ENCODE assay signal across 15 cellular contexts in genomic region chr6:160069459-160069858, GRCh38. TPM values are rescaled to one million over a fixed set of nuclear protein-coding genes. Genes with fewer than 3 reads are reported as not detected.
DNase-seq lines count a peak whose midpoint lies in the region; ATAC-seq, FAIRE-seq and TF ChIP-seq lines count a peak whose summit lies in the region.
"Had no signal": no experiment of that assay in that cellular context is flagged by ENCODE, and none has a peak within 500 bp of the region (broad histone marks: within the 10 kb centered on the region; RNA-seq: fewer than 3 reads in every experiment).

No MANE protein-coding gene starts in this region.

- peaks cover 61 to 71% of the 10 kb centered on the region in 2 donors for H3K36me3 ChIP-seq in kidney (ENCODE audit: control insufficient read depth in 1 of 2, insufficient read depth in 2 of 2, low read length in 2 of 2)
- H3K36me3 ChIP-seq in hepatocyte (replicated peaks; ENCODE audit: insufficient read depth, low read depth) = peaks cover 3% of the 10 kb centered on the region

- H3K4me1 ChIP-seq in kidney (ENCODE audit: control insufficient read depth in 1 of 2, insufficient read depth in 1 of 2, low read depth in 1 of 2, low read length in 2 of 2) (no peaks in the 10 kb centered on the region), hepatocyte (ENCODE audit: insufficient read depth) (no peaks in the 10 kb centered on the region)

- peaks cover 53% of the 10 kb centered on the region for H3K4me1 Mint-ChIP-seq in activated T-helper 1 cell treated with anti-CD3 and anti-CD28 coated beads, Interleukin-12 subunit alpha, Interleukin-12 subunit beta, Interleukin-2, Interleukin-4 antibody, amounts not matched to agents 30 ng/mL and 10 ng/mL and 1 ng/mL, durations not matched to agents 14 hours and 24 hours and 36 hours (ENCODE audit: low read depth)

- intact Hi-C loops in activated T-helper 1 cell treated with anti-CD3 and anti-CD28 coated beads, Interleukin-12 subunit alpha, Interleukin-12 subunit beta, Interleukin-2, Interleukin-4 antibody, amounts not matched to agents 30 ng/mL and 10 ng/mL and 1 ng/mL, durations not matched to agents 14 hours and 24 hours and 36 hours (cut with micrococcal nuclease) = no loop called here
- intact Hi-C loops in kidney (cut with DNase I) = no loop called here

- H3K4me3 ChIP-seq in kidney (ENCODE audit: low read length in 2 of 2) = no peak overlapping the region
- no peak overlapping the region for H3K4me3 ChIP-seq in hepatocyte
- H3K4me3 ChIP-seq: dorsolateral prefrontal cortex, SK-N-MC had no signal

- H3K4me2 ChIP-seq in hepatocyte = no peak overlapping the region

- H4K20me1 ChIP-seq in hepatocyte (ENCODE audit: insufficient read depth, poor library complexity, severe bottlenecking) = no peaks in the 10 kb centered on the region

- H2AFZ ChIP-seq in hepatocyte = no peak overlapping the region

- ATAC-seq in GM18511 (IDR thresholded peaks at IDR 0.05; ENCODE audit: unreplicated experiment) = peak; percentile 26
- ATAC-seq in GM19397 (IDR thresholded peaks at IDR 0.05; ENCODE audit: unreplicated experiment) = peak; percentile 13
- peak; percentile 12 for ATAC-seq in HG02943 (IDR thresholded peaks at IDR 0.05; ENCODE audit: low read depth, unreplicated experiment)
- ATAC-seq: left lobe of liver had no signal

- no peak for FAIRE-seq in kidney (lab: Jason Lieb, UNC)
- FAIRE-seq: frontal cortex had no signal

- H3K9me3 ChIP-seq in kidney (ENCODE audit: control insufficient read depth in 1 of 2, low read length in 2 of 2) = no peaks in the 10 kb centered on the region
- H3K9me3 ChIP-seq in hepatocyte (ENCODE audit: low read depth) = no peaks in the 10 kb centered on the region

- no peaks in the 10 kb centered on the region for H3K9me2 ChIP-seq in hepatocyte (replicated peaks; ENCODE audit: insufficient read depth)

- no peaks in the 10 kb centered on the region for H3K27me3 Mint-ChIP-seq in activated T-helper 1 cell treated with anti-CD3 and anti-CD28 coated beads, Interleukin-12 subunit alpha, Interleukin-12 subunit beta, Interleukin-2, Interleukin-4 antibody, amounts not matched to agents 30 ng/mL and 10 ng/mL and 1 ng/mL, durations not matched to agents 14 hours and 24 hours and 36 hours (ENCODE audit: insufficient read depth)

- H3K27ac Mint-ChIP-seq in activated T-helper 1 cell treated with anti-CD3 and anti-CD28 coated beads, Interleukin-12 subunit alpha, Interleukin-12 subunit beta, Interleukin-2, Interleukin-4 antibody, amounts not matched to agents 30 ng/mL and 10 ng/mL and 1 ng/mL, durations not matched to agents 14 hours and 24 hours and 36 hours = peak overlapping the region; percentile 40
- H3K27ac Mint-ChIP-seq: H9 had no signal

- no peaks in the 10 kb centered on the region for H3K9me3 Mint-ChIP-seq in activated T-helper 1 cell treated with anti-CD3 and anti-CD28 coated beads, Interleukin-12 subunit alpha, Interleukin-12 subunit beta, Interleukin-2, Interleukin-4 antibody, amounts not matched to agents 30 ng/mL and 10 ng/mL and 1 ng/mL, durations not matched to agents 14 hours and 24 hours and 36 hours
- H3K9me3 Mint-ChIP-seq: H9 had no signal

- no peaks in the 10 kb centered on the region for H3K79me2 ChIP-seq in hepatocyte

- TF ChIP-seq CTCF in kidney (IDR thresholded peaks at IDR 0.05; ENCODE audit: borderline replicate concordance, extremely low read depth, insufficient read depth) (no peak), hepatocyte (IDR thresholded peaks at IDR 0.05; ENCODE audit: poor library complexity) (no peak)

- no peak overlapping the region for H3K9ac ChIP-seq in kidney (ENCODE audit: low read length in 2 of 2)

- 94% methylated on average over 7 of the region's 7 CpGs for WGBS in hepatocyte (ENCODE audit: low lambda C conversion rate, missing lambda C conversion rate)

- H3K27ac ChIP-seq in kidney (ENCODE audit: low read depth in 2 of 2, low read length in 2 of 2) = no peak overlapping the region
- no peak overlapping the region for H3K27ac ChIP-seq in hepatocyte
- H3K27ac ChIP-seq: dorsolateral prefrontal cortex, SK-N-MC had no signal

- H3K4me3 Mint-ChIP-seq in activated T-helper 1 cell treated with anti-CD3 and anti-CD28 coated beads, Interleukin-12 subunit alpha, Interleukin-12 subunit beta, Interleukin-2, Interleukin-4 antibody, amounts not matched to agents 30 ng/mL and 10 ng/mL and 1 ng/mL, durations not matched to agents 14 hours and 24 hours and 36 hours = peak overlapping the region; percentile 38
- H3K4me3 Mint-ChIP-seq: H9 had no signal

- no peaks in the 10 kb centered on the region for H3K27me3 ChIP-seq in hepatocyte
- H3K27me3 ChIP-seq: dorsolateral prefrontal cortex had no signal

- H3K36me3 Mint-ChIP-seq in activated T-helper 1 cell treated with anti-CD3 and anti-CD28 coated beads, Interleukin-12 subunit alpha, Interleukin-12 subunit beta, Interleukin-2, Interleukin-4 antibody, amounts not matched to agents 30 ng/mL and 10 ng/mL and 1 ng/mL, durations not matched to agents 14 hours and 24 hours and 36 hours (ENCODE audit: low read depth) = peaks cover 83% of the 10 kb centered on the region

- no peak for DNase-seq in activated T-helper 1 cell treated with anti-CD3 and anti-CD28 coated beads, Interleukin-12 subunit alpha, Interleukin-12 subunit beta, Interleukin-2, Interleukin-4 antibody, amounts not matched to agents 30 ng/mL and 10 ng/mL and 1 ng/mL, durations not matched to agents 14 hours and 24 hours and 36 hours (ENCODE audit: low spot score)
- DNase-seq in kidney (no peak), hepatocyte (ENCODE audit: low spot score) (no peak), Ammon's horn (ENCODE audit: low spot score) (no peak), OCI-M2 (lab: John Stamatoyannopoulos, UW; ENCODE audit: unreplicated experiment) (no peak)
- DNase-seq: dorsolateral prefrontal cortex, H9, NCI-H526 treated with DMSO at 0.1 percent for 48 hours, nucleus accumbens had no signal

RNA-seq across cellular contexts. Expression of gene SLC22A1, which starts 52.2 kb away (rescaled TPM):
- 2.9 and 3.7 TPM in 2 replicates for total RNA-seq in activated T-helper 1 cell treated with anti-CD3 and anti-CD28 coated beads, Interleukin-12 subunit alpha, Interleukin-12 subunit beta, Interleukin-2, Interleukin-4 antibody, amounts not matched to agents 30 ng/mL and 10 ng/mL and 1 ng/mL, durations not matched to agents 14 hours and 24 hours and 36 hours
- total RNA-seq in kidney (2.3 TPM), hepatocyte (6.1 and 6.7 TPM in 2 replicates)
- polyA plus RNA-seq in kidney (ENCODE audit: insufficient read depth, low read depth, low replicate concordance) (1.4 TPM), hepatocyte (10.2 and 12.9 TPM in 2 replicates)
- total RNA-seq: frontal cortex had no signal
